Comparison of ENCODE assay signal across 8 cellular contexts in the genomic region with DNA sequence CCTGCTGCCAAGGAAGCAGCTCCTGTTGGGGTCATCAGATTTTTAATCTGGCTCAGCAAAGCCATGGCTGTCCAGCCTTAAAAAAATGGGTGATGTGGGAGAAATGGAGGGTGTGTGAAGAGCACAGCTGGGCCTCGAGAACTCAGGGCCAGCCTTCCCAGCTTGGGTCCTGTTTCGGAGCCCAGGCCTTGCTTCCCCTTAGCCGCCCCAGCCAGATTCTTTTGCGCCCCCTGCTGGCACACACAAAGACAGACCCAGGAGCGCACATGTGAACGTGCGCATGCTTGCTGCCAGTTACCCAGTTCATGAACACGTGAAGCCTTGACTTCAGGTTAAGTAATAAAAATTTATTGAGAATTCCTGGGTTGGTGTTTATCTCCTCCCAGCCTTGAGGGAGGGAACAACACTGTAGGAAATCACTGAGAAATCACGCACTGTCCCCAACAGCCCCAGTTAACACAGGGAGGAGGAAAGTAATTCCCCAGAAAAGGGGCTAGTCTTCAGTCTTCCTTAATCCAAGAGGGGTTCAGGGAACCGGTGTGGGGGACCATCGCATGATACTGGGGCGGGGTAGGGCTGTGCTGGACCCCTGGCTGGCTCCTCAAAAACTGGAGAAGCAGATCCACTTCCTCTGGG. TPM values are rescaled to one million over a fixed set of nuclear protein-coding genes. Genes with fewer than 3 reads are reported as not detected.
DNase-seq lines count a peak whose midpoint lies in the region; FAIRE-seq and TF ChIP-seq lines count a peak whose summit lies in the region.

No MANE protein-coding gene starts in this region.

- intact Hi-C loops in ovary (cut with DNase I): loop anchor here (2.0 to 10.0 kb wide), 4 partner anchors 20 to 100 kb away; a partner anchor contains a TSS
- intact Hi-C loops in thyroid gland (cut with DNase I): loop anchor here (5.0 kb wide), 1 partner anchor 93 kb away; a partner anchor contains a TSS

- H3K27me3 ChIP-seq in ovary: no peaks in the 10 kb centered on the region
- H3K27me3 ChIP-seq in thyroid gland: no peaks in the 10 kb centered on the region

- FAIRE-seq in frontal cortex (lab: Jason Lieb, UNC): no peak

- TF ChIP-seq CTCF in ovary (IDR thresholded peaks at IDR 0.05) (peak; percentile 85 to 90 (median 87)), thyroid gland (IDR thresholded peaks at IDR 0.05) (peak; percentile 77 to 88 (median 85))

- no peak for TF ChIP-seq EP300 in ovary (IDR thresholded peaks at IDR 0.05)

- H3K4me3 ChIP-seq in ovary: no peak overlapping the region
- H3K4me3 ChIP-seq in thyroid gland (replicated peaks in 1 of 3): peak overlapping the region in 1 of 3 donors; percentile 68

- TF ChIP-seq POLR2A in GM19193 (IDR thresholded peaks at IDR 0.05; ENCODE audit: extremely low read depth, insufficient read depth, insufficient read length) (peak; percentile 36), ovary (IDR thresholded peaks at IDR 0.05) (no peak), thyroid gland (IDR thresholded peaks at IDR 0.05) (no peak)

- DNase-seq in AG20443 (ENCODE audit: low spot score): peak; percentile 90
- DNase-seq in M059J (ENCODE audit: low read depth): peak; percentile 59
- DNase-seq in SIG-M5 (lab: John Stamatoyannopoulos, UW): peak; percentile 13
- DNase-seq in activated naive CD4-positive, alpha-beta T cell (lab: John Stamatoyannopoulos, UW): peak; percentile 57 to 84 (median 80)
- peak; percentile 77 to 89 for DNase-seq in frontal cortex (ENCODE audit: low spot score in 2 of 2)
- DNase-seq in ovary: peak; percentile 86 to 90 (median 90)
- DNase-seq in thyroid gland: peak; percentile 86 to 91

- peaks cover 12% of the 10 kb centered on the region for H3K4me1 ChIP-seq in ovary (ENCODE audit: insufficient read depth)
- H3K4me1 ChIP-seq in thyroid gland: peaks cover 47 to 54% of the 10 kb centered on the region in 2 donors

- WGBS in ovary, 3 donors: 12 to 18% (median 16%) methylated on average over 12 of the region's 12 CpGs
- WGBS in thyroid gland, 2 donors: 21 to 25% methylated on average over 12 of the region's 12 CpGs

- H3K27ac ChIP-seq in ovary: peak overlapping the region; percentile 57 to 67
- peak overlapping the region; percentile 14 to 97 (median 79) for H3K27ac ChIP-seq in thyroid gland

- H3K36me3 ChIP-seq in ovary (no peaks in the 10 kb centered on the region), thyroid gland (peaks cover 28 to 32% of the 10 kb centered on the region in 2 donors)

- no peaks in the 10 kb centered on the region for H3K9me3 ChIP-seq in ovary
- no peaks in the 10 kb centered on the region for H3K9me3 ChIP-seq in thyroid gland

RNA-seq across cellular contexts. Expression of a gene that starts 5.3 kb away (rescaled TPM):
- 203 and 222 TPM in 2 replicates for total RNA-seq in M059J (2014; rRNA removed; shearing (Covaris generic))
- total RNA-seq in frontal cortex (175 TPM), ovary (100 to 1,000 TPM; 220 to 324 (median 269) TPM), thyroid gland (100 to 1,000 TPM; 153 to 284 (median 220) TPM)
- 100 to 1,000 TPM; 129 to 285 TPM for polyA plus RNA-seq in ovary

RNA-seq across cellular contexts. Expression of a gene that starts 5.6 kb away (rescaled TPM):
- 42.9 and 52.9 TPM in 2 replicates for total RNA-seq in M059J (2014; rRNA removed; shearing (Covaris generic))
- total RNA-seq in frontal cortex (22.4 TPM), ovary (10 to 100 TPM; 25.6 to 54.7 (median 41.0) TPM), thyroid gland (10 to 100 TPM; 19.9 to 53.1 (median 45.6) TPM)
- 10 to 100 TPM; 21.5 to 39.5 TPM for polyA plus RNA-seq in ovary

RNA-seq across cellular contexts. Expression of a gene that starts 14.0 kb away (rescaled TPM):
- total RNA-seq in M059J (2014; rRNA removed; shearing (Covaris generic)): 0.39 and 0.98 TPM in 2 replicates
- total RNA-seq in frontal cortex (1.6 TPM), ovary (10 to 100 TPM in 3 of 7 donors, 1 to 10 TPM in 4; 4.6 to 19.8 (median 9.8) TPM), thyroid gland (10 to 100 TPM; 21.7 to 32.3 (median 31.4) TPM)
- polyA plus RNA-seq in ovary: 10 to 100 TPM in 1 of 2 donors, 1 to 10 TPM in 1; 6.9 to 25.3 TPM

RNA-seq across cellular contexts. Expression of a gene that starts 21.3 kb away (rescaled TPM):
- 192 and 242 TPM in 2 replicates for total RNA-seq in M059J (2014; rRNA removed; shearing (Covaris generic))
- 322 TPM for total RNA-seq in frontal cortex
- 1,000 to 10,000 TPM in 1 of 7 donors, 100 to 1,000 TPM in 6; 457 to 1,838 (median 633) TPM for total RNA-seq in ovary
- polyA plus RNA-seq in ovary: 1,000 to 10,000 TPM in 1 of 2 donors, 10 to 100 TPM in 1; 40.3 to 1,266 TPM
- total RNA-seq in thyroid gland: 100 to 1,000 TPM; 344 to 666 (median 383) TPM

RNA-seq across cellular contexts. Expression of a gene that starts 21.5 kb away (rescaled TPM):
- not detected in 2 replicates for total RNA-seq in M059J (2014; rRNA removed; shearing (Covaris generic))
- total RNA-seq in frontal cortex (not detected), ovary (not detected), thyroid gland (not detected)
- polyA plus RNA-seq in ovary: not detected

Comparison
In these comparisons a context has a peak if more than half of its experiments do, and no peak if none do; other contexts are left out.
1. DNase-seq: peak in every context shown above with its lines; median percentile 90 in AG20443; 90 in ovary; 88 in thyroid gland; 83 in frontal cortex; 80 in activated naive CD4-positive, alpha-beta T cell; 59 in M059J; 13 in SIG-M5.